9 cellular contexts compared by ENCODE assay signal in the genomic region with DNA sequence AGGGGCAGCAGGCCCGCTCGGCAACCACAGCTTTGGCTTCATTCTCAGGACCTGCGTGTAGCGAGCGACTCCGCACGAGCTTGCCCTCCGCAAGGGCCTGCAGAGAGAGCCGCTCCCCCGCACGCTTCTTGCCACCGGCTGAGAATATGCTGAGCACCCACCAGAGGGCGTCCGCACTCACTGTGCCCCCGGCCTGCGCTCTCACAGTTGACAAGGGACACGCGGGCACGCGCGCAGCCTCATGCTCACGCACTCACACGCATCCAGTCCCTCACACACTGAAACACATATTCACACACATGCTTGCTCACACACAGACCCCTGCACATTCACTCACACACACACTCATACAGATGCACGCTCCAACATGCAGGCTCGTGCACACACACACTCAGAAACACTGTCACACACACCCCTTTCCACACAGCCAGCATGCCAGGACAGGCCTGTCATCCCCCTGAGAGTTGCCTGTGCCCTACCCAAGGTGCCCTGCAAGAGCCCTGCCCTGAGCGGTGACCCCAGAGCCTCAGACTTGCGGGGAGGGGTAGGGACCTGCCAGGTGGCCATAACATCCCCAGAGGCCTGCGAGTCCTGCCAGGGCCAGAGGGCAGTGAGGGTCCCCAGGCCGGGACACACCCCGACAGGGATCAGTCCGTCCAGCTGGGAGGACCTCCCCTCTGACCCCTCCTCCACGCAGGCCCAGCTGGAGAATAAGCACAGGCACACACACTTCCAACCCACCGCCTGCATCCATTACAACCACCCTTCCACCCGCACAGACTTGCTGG.
DNase-seq lines count a peak whose midpoint lies in the region; ATAC-seq and TF ChIP-seq lines count a peak whose summit lies in the region.
"Had no signal": no experiment of that assay in that cellular context is flagged by ENCODE, and none has a peak within 500 bp of the region (broad histone marks: within the 10 kb centered on the region; RNA-seq: fewer than 3 reads in every experiment).

No MANE protein-coding gene starts in this region.

- H3K9me3 ChIP-seq in A673 (ENCODE audit: low read depth, low read length, poor library complexity, severe bottlenecking) (no peaks in the 10 kb centered on the region), iPS-20b (ENCODE audit: insufficient read depth, low read depth, low read length) (no peaks in the 10 kb centered on the region)
- H3K9me3 ChIP-seq: neutrophil had no signal

- DNase-seq in A673 (ENCODE audit: low spot score) = peak; percentile 75
- DNase-seq in T-helper 1 cell = peak in 3 of 5 donors; percentile 25 to 49 (median 32)
- DNase-seq in astrocyte of the cerebellum (ENCODE audit: low read depth) = no peak
- DNase-seq in stimulated activated CD4-positive, alpha-beta T cell treated with anti-CD3 and anti-CD28 coated beads, Interleukin-1b, Interleukin-23, amount 100 ng/mL, for 24 hours (ENCODE audit: low read depth in 4 of 4, low spot score in 1 of 4) = peak; percentile 1 to 40 (median 39)

- H3K4me3 ChIP-seq in A673 (ENCODE audit: low read depth, low read length, poor library complexity, severe bottlenecking) (no peak overlapping the region), GM12875 (ENCODE audit: low read depth, low read length) (no peak overlapping the region), astrocyte of the cerebellum (ENCODE audit: low read depth, low read length) (no peak overlapping the region), iPS-20b (ENCODE audit: low read length) (peak overlapping the region; percentile 40; the same call in 1 of the 2 replicates)

- H3K27me3 ChIP-seq in A673 (replicated peaks; ENCODE audit: insufficient read depth, low read depth, low read length, poor library complexity) (peaks cover 25% of the 10 kb centered on the region), iPS-20b (ENCODE audit: insufficient read depth, low read length) (peaks cover 26% of the 10 kb centered on the region)

- intact Hi-C loops in A673 (cut with micrococcal nuclease; ENCODE audit: unreplicated experiment) = loop anchor here (5.0 kb wide), 1 partner anchor 405 kb away; no protein-coding TSS in a partner anchor

- H3K9ac ChIP-seq in iPS-20b (ENCODE audit: low read depth, low read length) = no peak overlapping the region

- H3K27ac ChIP-seq in A673 (ENCODE audit: low read depth, low read length, poor library complexity, severe bottlenecking) (no peak overlapping the region), iPS-20b (ENCODE audit: low read length) (no peak overlapping the region)
- H3K27ac ChIP-seq: neutrophil had no signal

- ATAC-seq in HG02642 (IDR thresholded peaks at IDR 0.05; ENCODE audit: poor library complexity, unreplicated experiment) = no peak

- no TSS peak for BruUV-seq in A673 (replicated peaks; lab: Mats Ljungman, UMichigan)

- in situ Hi-C loops in astrocyte of the cerebellum (cut with HindIII; ENCODE audit: low sequenced_read_pairs) = no loop called here

- H3K4me1 ChIP-seq in A673 (ENCODE audit: insufficient read depth, low read length, poor library complexity, severe bottlenecking) (no peaks in the 10 kb centered on the region), iPS-20b (ENCODE audit: insufficient read depth, low read length) (no peaks in the 10 kb centered on the region)

- TF ChIP-seq CTCF in A673 (conservative IDR thresholded peaks at IDR 0.05; ENCODE audit: low read depth, low read length) = peak; percentile 87
- peak; percentile 82 for TF ChIP-seq CTCF in GM12875 (IDR thresholded peaks at IDR 0.05; ENCODE audit: borderline replicate concordance, insufficient read depth, low read depth, low read length)
- TF ChIP-seq CTCF in LNCAP (IDR thresholded peaks at IDR 0.05) = peak; percentile 93
- TF ChIP-seq CTCF in astrocyte of the cerebellum (IDR thresholded peaks at IDR 0.05; ENCODE audit: low read depth, low read length, missing control alignments) = peak; percentile 83

- POLR2A ChIA-PET in A673 (lab: Charles Lee; ENCODE audit: low non-redundant PET) = no interaction called here

- no peaks in the 10 kb centered on the region for H3K36me3 ChIP-seq in A673 (ENCODE audit: insufficient read depth, low read length, poor library complexity, severe bottlenecking)
- H3K36me3 ChIP-seq in iPS-20b (ENCODE audit: insufficient read depth, low read depth, low read length) = no peaks in the 10 kb centered on the region
- H3K36me3 ChIP-seq: neutrophil had no signal

- CTCF ChIA-PET in A673 (lab: Charles Lee) = interaction anchor here (0.6 kb wide), 1 partner anchor 451 kb away, joined by 4 read pairs; no protein-coding TSS in a partner anchor
